Comparison of ENCODE assay signal across 8 cellular contexts in genomic region chr4:148376151-148376550, GRCh38.
DNase-seq lines count a peak whose midpoint lies in the region; ATAC-seq, FAIRE-seq and TF ChIP-seq lines count a peak whose summit lies in the region.

No MANE protein-coding gene starts in this region.

- no peak for TF ChIP-seq POLR2A in GM12891 (IDR thresholded peaks at IDR 0.05; ENCODE audit: low read depth, low read length)

- ATAC-seq in GM19395 (IDR thresholded peaks at IDR 0.05; ENCODE audit: unreplicated experiment), result no peak

- CTCF ChIA-PET in RWPE1 (lab: Yijun Ruan, JAX), result no interaction called here

- no peak for FAIRE-seq in GM12891 (lab: Jason Lieb, UNC)

- in situ Hi-C loops in ACHN (cut with HindIII; ENCODE audit: low pct_ligation_motif_present, low pct_unique_long_range_greater_than_20kb, low sequenced_read_pairs), result no loop called here

- no peak for TF ChIP-seq CTCF in RWPE1 (conservative IDR thresholded peaks at IDR 0.05; ENCODE audit: low read depth)

- DNase-seq in activated effector memory CD4-positive, alpha-beta T cell treated with Interleukin-2 at 50 U/mL for 16 hours, result peak; percentile 5
- DNase-seq in activated effector memory CD4-positive, alpha-beta T cell treated with anti-CD3 and anti-CD28 coated beads, Interleukin-2, amount 50 U/mL, for 16 hours, result no peak
- DNase-seq in RWPE1 (ENCODE audit: low spot score), result peak; percentile 8
- peak; percentile 60 for DNase-seq in epidermal melanocyte (ENCODE audit: insufficient read length, low spot score)
- DNase-seq in pons (ENCODE audit: low spot score), result peak; percentile 72
- DNase-seq in ACHN, result no peak
- DNase-seq in GM12891 (ENCODE audit: insufficient read length, low spot score), result no peak

- H3K27ac ChIP-seq in RWPE1, result no peak overlapping the region

- POLR2A ChIA-PET in RWPE1 (lab: Yijun Ruan, JAX; ENCODE audit: low non-redundant PET), result interaction anchor here (0.7 kb wide), 1 partner anchor 1072 kb away, joined by 3 read pairs; no protein-coding TSS in a partner anchor

TF ChIP-seq in GM12891, 5 proteins besides CTCF, POLR2A, EP300 and RAD21:
- TF ChIP-seq POU2F2 (IDR thresholded peaks at IDR 0.05; ENCODE audit: low read depth, low read length), result no peak
TF ChIP-seq in GM12891: peak in this region for 0.

Comparison
In these comparisons a context has a peak if more than half of its experiments do, and no peak if none do; other contexts are left out.
1. DNase-seq: peak in activated effector memory CD4-positive, alpha-beta T cell treated with Interleukin-2 at 50 U/mL for 16 hours (single experiment), RWPE1 (single experiment), epidermal melanocyte (single experiment) and pons (single experiment); none in activated effector memory CD4-positive, alpha-beta T cell treated with anti-CD3 and anti-CD28 coated beads, Interleukin-2, amount 50 U/mL, for 16 hours (single experiment), ACHN (single experiment) and GM12891 (single experiment).